7 cellular contexts compared by ENCODE assay signal in the genomic region with DNA sequence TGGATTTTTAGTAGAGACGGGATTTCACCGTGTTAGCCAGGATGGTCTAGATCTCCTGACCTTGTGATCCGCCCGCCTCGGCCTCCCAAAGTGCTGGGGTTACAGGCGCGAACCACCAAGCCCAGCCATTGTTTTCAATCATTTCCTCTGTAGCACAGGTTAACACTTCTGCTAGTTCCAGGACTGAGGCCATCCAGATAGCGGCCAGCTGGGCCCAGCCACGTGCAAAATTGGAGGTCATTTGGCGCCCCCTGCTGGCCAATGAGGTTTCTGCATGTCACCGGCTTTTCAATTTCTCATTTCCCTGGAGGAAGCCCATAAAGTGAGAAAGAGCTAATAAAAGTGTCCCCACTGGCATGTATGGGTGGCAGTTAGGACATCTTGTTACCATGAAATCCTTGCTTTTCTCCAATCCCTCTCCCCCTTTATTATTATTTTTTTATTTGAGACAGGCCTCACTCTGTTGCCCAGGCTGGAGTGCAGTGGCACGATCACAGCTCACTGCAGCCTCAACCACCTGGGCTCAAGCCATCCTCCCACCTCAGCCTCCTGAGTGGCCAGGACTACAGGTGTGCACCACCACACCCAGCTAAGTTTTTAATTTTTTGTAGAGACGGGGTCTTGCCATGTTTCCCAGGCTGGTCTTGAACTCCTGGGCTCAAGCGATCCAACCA. TPM values are rescaled to one million over a fixed set of nuclear protein-coding genes. Genes with fewer than 3 reads are reported as not detected.
A peak's percentile ranks its signal among the peaks of the same experiment; 100 is the strongest.
DNase-seq lines count a peak whose midpoint lies in the region; ATAC-seq and TF ChIP-seq lines count a peak whose summit lies in the region.
"Not testable (repeated sequence)": the region's sequence is repeated elsewhere in the genome, so short reads cannot be mapped to it uniquely, and the experiment has no call there.

No MANE protein-coding gene starts in this region.

- peak; percentile 69 for ATAC-seq in sciatic nerve

- CTCF ChIA-PET in MCF 10A (lab: Yijun Ruan, JAX): interaction anchor here (0.6 to 13.5 kb wide), 39 partner anchors 8 to 721 kb away, joined by 3 to 301 read pairs (median 4); a partner anchor contains a TSS

- DNase-seq in HL-60 (ENCODE audit: low read depth in 1 of 2, low spot score in 1 of 2) (peak; percentile 29 to 86), NCI-H526 treated with DMSO at 0.1 percent for 48 hours (lab: John Stamatoyannopoulos, UW) (peak; percentile 67), MCF 10A (ENCODE audit: unreplicated experiment) (peak; percentile 75), hypothalamus (lab: John Stamatoyannopoulos, UW) (peak in 50 of 51 donors; percentile 26 to 94 (median 72)), sciatic nerve (ENCODE audit: low spot score) (peak; percentile 93)
- peak; percentile 84 for DNase-seq in activated CD4-positive, CD25-positive, alpha-beta regulatory T cell treated with anti-CD3 and anti-CD28 coated beads, Interleukin-2, amount 50 U/mL, for 72 hours

- not testable (repeated sequence) for H3K27me3 ChIP-seq in HL-60 (ENCODE audit: insufficient read depth, poor library complexity, severe bottlenecking)

- not testable (repeated sequence) for H3K4me3 Mint-ChIP-seq in MCF 10A (ENCODE audit: unreplicated experiment)

- H3K27ac Mint-ChIP-seq in MCF 10A (ENCODE audit: low read depth, unreplicated experiment): not testable (repeated sequence)

- H3K4me1 Mint-ChIP-seq in MCF 10A (ENCODE audit: insufficient read depth, unreplicated experiment): not testable (repeated sequence)

- TF ChIP-seq CTCF in GM12801 (IDR thresholded peaks at IDR 0.05; ENCODE audit: extremely low read depth, insufficient read length) (peak; percentile 47), HL-60 (IDR thresholded peaks at IDR 0.05; ENCODE audit: insufficient read depth, low read length) (peak; percentile 63), MCF 10A (IDR thresholded peaks at IDR 0.05; ENCODE audit: unreplicated experiment) (peak; percentile 78)

- not testable (repeated sequence) for H3K27ac ChIP-seq in HL-60 (replicated peaks)

- H3K27me3 Mint-ChIP-seq in MCF 10A (ENCODE audit: insufficient read depth, unreplicated experiment): peaks cover 42% of the 10 kb centered on the region

- BruUV-seq in MCF 10A (replicated peaks; lab: Mats Ljungman, UMichigan): not testable (repeated sequence)

- H3K9me3 Mint-ChIP-seq in MCF 10A (ENCODE audit: unreplicated experiment): not testable (repeated sequence)

- not testable (repeated sequence) for H3K4me3 ChIP-seq in HL-60 (replicated peaks; ENCODE audit: insufficient read depth, low read length)

- POLR2A ChIA-PET in MCF 10A (lab: Yijun Ruan, JAX): interaction anchor here (0.7 to 3.7 kb wide), 8 partner anchors 59 to 126 kb away, joined by 3 to 17 read pairs (median 4); a partner anchor contains a TSS

- intact Hi-C loops in MCF 10A (cut with micrococcal nuclease): loop anchor here (1.0 to 2.0 kb wide), 5 partner anchors 29 to 643 kb away; no protein-coding TSS in a partner anchor
- intact Hi-C loops in sciatic nerve (cut with DNase I): loop anchor here (2.0 kb wide), 1 partner anchor 115 kb away; no protein-coding TSS in a partner anchor

- H3K36me3 Mint-ChIP-seq in MCF 10A (ENCODE audit: insufficient read depth, unreplicated experiment): not testable (repeated sequence)

RNA-seq across cellular contexts. Expression of a gene that starts 58.2 kb away (rescaled TPM):
- total RNA-seq in MCF 10A (2022) (11.0 and 12.2 TPM in 2 replicates), sciatic nerve (98.8 TPM)
